ENCODE assay signal across 7 cellular contexts in genomic region chr1:100893718-100894117, GRCh38. TPM values are rescaled to one million over a fixed set of nuclear protein-coding genes. Genes with fewer than 3 reads are reported as not detected.
DNase-seq lines count a peak whose midpoint lies in the region; ATAC-seq, FAIRE-seq and TF ChIP-seq lines count a peak whose summit lies in the region.

No MANE protein-coding gene starts in this region.

- in situ Hi-C loops in GM23248 (cut with MboI) = loop anchor here (25.0 kb wide), 1 partner anchor 1081 kb away; no protein-coding TSS in a partner anchor

- H4K20me1 ChIP-seq in GM23248 (ENCODE audit: insufficient read depth) (no peaks in the 10 kb centered on the region), PC-3 (ENCODE audit: low read length) (peaks cover 10% of the 10 kb centered on the region; the same call in 1 of the 2 replicates)

- H3K4me1 ChIP-seq in GM23248 (ENCODE audit: insufficient read depth) (peaks cover 31% of the 10 kb centered on the region), PC-3 (ENCODE audit: insufficient read depth, low read length) (peaks cover 23% of the 10 kb centered on the region), psoas muscle (peaks cover 24% of the 10 kb centered on the region)

- DNase-seq in GM23248 (peak; percentile 9), PC-3 (no peak), epithelial cell of prostate (ENCODE audit: low read depth, low spot score) (no peak), psoas muscle (no peak), HTR-8/SVneo (ENCODE audit: insufficient read length, low spot score) (no peak), NCI-H2171 treated with DMSO at 0.1 percent for 48 hours (lab: John Stamatoyannopoulos, UW) (no peak), C1 segment of cervical spinal cord (lab: John Stamatoyannopoulos, UW) (no peak)

- 28 to 40% methylated on average over 2 of the region's 2 CpGs for WGBS in GM23248 (ENCODE audit: low coverage in 1 of 2, low lambda C conversion rate in 2 of 2, missing lambda C conversion rate in 2 of 2), 2 experiments
- 35 to 47% (median 39%) methylated on average over 2 of the region's 2 CpGs for WGBS in psoas muscle, 3 donors

- H3K9me2 ChIP-seq in GM23248 (ENCODE audit: insufficient read depth) (no peaks in the 10 kb centered on the region), PC-3 (replicated peaks; ENCODE audit: low read length) (no peaks in the 10 kb centered on the region)

- H3K9ac ChIP-seq in GM23248 (peak overlapping the region; percentile 98), PC-3 (ENCODE audit: low read length) (peak overlapping the region; percentile 95)

- H3K4me2 ChIP-seq in GM23248 (ENCODE audit: unreplicated experiment) (peak overlapping the region; percentile 98), PC-3 (ENCODE audit: low read length) (peak overlapping the region; percentile 97)

- H3K27ac ChIP-seq in GM23248 (peak overlapping the region; percentile 91), PC-3 (ENCODE audit: low read length) (no peak overlapping the region), epithelial cell of prostate (peak overlapping the region; percentile 98), psoas muscle (no peak overlapping the region)

- peak overlapping the region; percentile 95 for H3K4me3 ChIP-seq in GM23248
- H3K4me3 ChIP-seq in PC-3 (ENCODE audit: low read length) = peak overlapping the region; percentile 92
- H3K4me3 ChIP-seq in psoas muscle = peak overlapping the region; percentile 91

- ATAC-seq in PC-3 (no peak), psoas muscle (no peak)

- H3F3A ChIP-seq in GM23248 (ENCODE audit: insufficient read depth) (peaks cover 17% of the 10 kb centered on the region; the same call in 1 of the 2 replicates), PC-3 (ENCODE audit: low read length, unreplicated experiment) (no peaks in the 10 kb centered on the region)

- intact Hi-C loops in PC-3 (cut with micrococcal nuclease) = loop anchor here (1.0 kb wide), 1 partner anchor 9 kb away; no protein-coding TSS in a partner anchor
- intact Hi-C loops in psoas muscle (cut with DNase I) = no loop called here

- H3K27me3 ChIP-seq in GM23248 (replicated peaks; ENCODE audit: insufficient read depth) = no peaks in the 10 kb centered on the region
- H3K27me3 ChIP-seq in PC-3 (ENCODE audit: low read length) = no peaks in the 10 kb centered on the region
- no peaks in the 10 kb centered on the region for H3K27me3 ChIP-seq in psoas muscle (ENCODE audit: insufficient read depth in 3 of 3, low read length in 2 of 3)

- H3K9me3 ChIP-seq in GM23248 (ENCODE audit: low read depth) (no peaks in the 10 kb centered on the region), PC-3 (ENCODE audit: low read length) (no peaks in the 10 kb centered on the region), psoas muscle (no peaks in the 10 kb centered on the region)

- peaks cover 7% of the 10 kb centered on the region for H3K36me3 ChIP-seq in GM23248 (ENCODE audit: low read depth)
- H3K36me3 ChIP-seq in PC-3 (ENCODE audit: low read depth, low read length) = peaks cover 3% of the 10 kb centered on the region; the same call in 1 of the 2 replicates
- H3K36me3 ChIP-seq in psoas muscle (ENCODE audit: insufficient read depth in 1 of 2, low read depth in 1 of 2) = peaks cover 0 to 10% of the 10 kb centered on the region in 2 donors

- H2AFZ ChIP-seq in GM23248 = peak overlapping the region; percentile 93
- H2AFZ ChIP-seq in PC-3 (ENCODE audit: low read length) = no peak overlapping the region

- BruUV-seq in PC-3 (replicated peaks; lab: Mats Ljungman, UMichigan) = no TSS peak

- peaks cover 80% of the 10 kb centered on the region for H3K79me2 ChIP-seq in GM23248 (ENCODE audit: insufficient read depth)
- peaks cover 45% of the 10 kb centered on the region for H3K79me2 ChIP-seq in PC-3 (ENCODE audit: low read length)

- POLR2A ChIA-PET in PC-3 (lab: Charles Lee; ENCODE audit: unreplicated experiment) = no interaction called here

- CTCF ChIA-PET in PC-3 (lab: Charles Lee) = no interaction called here

- FAIRE-seq in HTR-8/SVneo (lab: Jason Lieb, UNC) = no peak

- TF ChIP-seq CTCF in PC-3 (conservative IDR thresholded peaks at IDR 0.05; ENCODE audit: low read depth, low read length) (no peak), psoas muscle (IDR thresholded peaks at IDR 0.05) (no peak)

RNA-seq across cellular contexts. Expression of gene EXTL2, which starts 0.9 kb away (rescaled TPM):
- 51.9 and 52.2 TPM in 2 replicates for total RNA-seq in GM23248 (2014; rRNA removed; shearing (Covaris generic))
- polyA plus RNA-seq in GM23248 (2016; fragmentation: Nextera tagmentation; extraction: Ambion mirVana) (54.6 and 56.3 TPM in 2 replicates), psoas muscle (10 to 100 TPM in 2 of 3 donors, 1 to 10 TPM in 1; 3.9 to 14.7 (median 11.7) TPM)
- total RNA-seq in PC-3 (2014; rRNA removed) (6.4 and 7.5 TPM in 2 replicates), psoas muscle (1 to 10 TPM; 3.3 to 4.9 (median 3.6) TPM)

RNA-seq across cellular contexts. Expression of gene SLC30A7, which starts 2.2 kb away (rescaled TPM):
- total RNA-seq in GM23248 (2014; rRNA removed; shearing (Covaris generic)) = 65.7 and 75.2 TPM in 2 replicates
- polyA plus RNA-seq in GM23248 (2016; fragmentation: Nextera tagmentation; extraction: Ambion mirVana) (35.2 and 38.0 TPM in 2 replicates), psoas muscle (1 to 10 TPM; 1.0 to 1.8 (median 1.6) TPM)
- total RNA-seq in PC-3 (2014; rRNA removed) (20.4 and 24.0 TPM in 2 replicates), psoas muscle (1 to 10 TPM; 4.8 to 5.7 (median 5.1) TPM)

Comparison
In these comparisons a context has a peak if more than half of its experiments do, and no peak if none do; other contexts are left out.
1. H3K27ac ChIP-seq: peak in GM23248 (single experiment) and epithelial cell of prostate (single experiment); none in PC-3 (single experiment) and psoas muscle (single experiment).
2. Peak in every context shown above with its lines, with median percentiles within 50 percentile points of each other: H3K4me3 ChIP-seq.